Comparison of ENCODE assay signal across 14 cellular contexts in the genomic region with DNA sequence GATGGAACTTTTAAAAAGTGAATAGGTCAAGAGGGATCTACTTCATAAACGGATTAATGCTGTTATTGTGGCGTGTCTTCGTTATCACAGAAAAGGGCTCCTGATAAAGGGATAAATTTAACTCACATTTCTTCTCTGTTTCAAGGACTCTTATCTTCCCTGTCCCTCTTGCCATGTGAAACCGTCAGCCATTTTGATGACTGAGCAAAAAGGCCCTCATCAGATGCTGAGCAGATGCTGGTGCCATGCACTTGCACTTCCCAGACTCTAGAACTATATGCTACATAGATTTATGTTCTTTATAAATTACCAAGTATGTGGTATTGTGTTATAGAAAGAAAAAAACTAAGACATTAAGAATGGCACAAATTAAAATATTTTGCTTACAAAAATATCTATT.
"Had no signal": no experiment of that assay in that cellular context is flagged by ENCODE, and none has a peak within 500 bp of the region (broad histone marks: within the 10 kb centered on the region; RNA-seq: fewer than 3 reads in every experiment).

No MANE protein-coding gene starts in this region.

- H3K27ac ChIP-seq: heart right ventricle, right atrium auricular region, tibial artery, upper lobe of left lung, vagina had no signal

- H3K4me3 ChIP-seq: heart right ventricle, mucosa of descending colon, right atrium auricular region, tibial artery, upper lobe of left lung, vagina had no signal

- H3K36me3 ChIP-seq: heart right ventricle, right atrium auricular region, tibial artery, upper lobe of left lung, vagina had no signal

- H3K9me3 ChIP-seq: right atrium auricular region, tibial artery, upper lobe of left lung, vagina had no signal

- DNase-seq: effector memory CD4-positive, alpha-beta T cell; heart right ventricle; hypothalamus; kidney glomerular epithelial cell; mucosa of descending colon; naive thymus-derived CD8-positive, alpha-beta T cell; posterior cingulate gyrus; small intestine; stimulated activated CD4-positive, alpha-beta T cell treated with anti-CD3 and anti-CD28 coated beads, Interleukin-2, amount 100 ng/mL, for 48 hours; stimulated activated naive CD8-positive, alpha-beta T cell treated with anti-CD3 and anti-CD28 coated beads, Interleukin-15, Interleukin-2, amounts not matched to agents 100 U/mL and 50 U/mL, for 24 hours; tibial artery; upper lobe of left lung had no signal

- H3K4me1 ChIP-seq: heart right ventricle, right atrium auricular region, tibial artery, upper lobe of left lung, vagina had no signal

- H3K27me3 ChIP-seq: heart right ventricle, right atrium auricular region, tibial artery, upper lobe of left lung, vagina had no signal
